In the genomic region with DNA sequence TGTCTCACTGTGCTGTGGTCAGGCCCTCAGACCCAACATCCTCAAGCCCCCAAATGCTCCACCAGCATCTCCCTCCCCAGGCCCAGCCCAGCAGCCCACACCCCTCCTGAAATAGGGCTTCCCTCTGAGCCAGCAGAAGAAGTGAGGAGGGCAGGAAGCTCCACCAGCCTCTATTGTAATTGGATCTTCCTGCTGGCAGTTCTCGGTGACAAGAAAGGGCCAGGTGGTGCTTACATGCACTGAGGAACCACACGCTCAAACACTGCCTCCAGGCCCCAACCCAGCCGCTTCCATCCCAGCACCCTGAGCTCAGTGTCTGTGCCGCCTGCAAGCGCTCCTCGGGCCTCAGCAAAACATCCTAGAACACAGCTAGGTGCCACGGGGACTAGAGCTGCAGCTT, we compare ENCODE assay signal across 16 cellular contexts.
DNase-seq lines count a peak whose midpoint lies in the region; ATAC-seq and TF ChIP-seq lines count a peak whose summit lies in the region.
"Had no signal": no experiment of that assay in that cellular context is flagged by ENCODE, and none has a peak within 500 bp of the region (broad histone marks: within the 10 kb centered on the region; RNA-seq: fewer than 3 reads in every experiment).

No MANE protein-coding gene starts in this region.

- peaks cover 6% of the 10 kb centered on the region for H3K4me1 Mint-ChIP-seq in neural crest cell

- no peak overlapping the region for H3K4me3 Mint-ChIP-seq in neural crest cell

- DNase-seq in DMS 273 (lab: John Stamatoyannopoulos, UW; ENCODE audit: unreplicated experiment), result peak; percentile 20
- no peak for DNase-seq in DMS 273 treated with DMSO at 0.1 percent for 48 hours (lab: John Stamatoyannopoulos, UW)
- DNase-seq in COLO668 (lab: John Stamatoyannopoulos, UW; ENCODE audit: unreplicated experiment), result peak; percentile 60
- DNase-seq in NCI-H82 (lab: John Stamatoyannopoulos, UW), result peak; percentile 77
- DNase-seq in neural crest cell (ENCODE audit: low read depth, low spot score), result no peak
- DNase-seq in NCI-H226, result no peak
- DNase-seq in globus pallidus (ENCODE audit: low spot score), result no peak
- DNase-seq: COR-L47; DMS79; NCI-H1436 treated with DMSO at 0.1 percent for 48 hours; NCI-H510A; NK-92 treated with Interleukin-12 subunit alpha and Interleukin-12 subunit beta, amount 100 ng/mL, for 24 hours; OCI-M1; RPMI8226 had no signal

- no peaks in the 10 kb centered on the region for H3K9me3 Mint-ChIP-seq in neural crest cell

- H3K27ac Mint-ChIP-seq in neural crest cell (ENCODE audit: unreplicated experiment), result peak overlapping the region; percentile 43

- no peak for ATAC-seq in HG02798 (IDR thresholded peaks at IDR 0.05; ENCODE audit: poor library complexity, unreplicated experiment)
- ATAC-seq: K562 had no signal

- H3K36me3 Mint-ChIP-seq in neural crest cell (ENCODE audit: low read depth), result no peaks in the 10 kb centered on the region

- TF ChIP-seq CTCF in neural crest cell (conservative IDR thresholded peaks at IDR 0.05), result no peak

- H3K27me3 Mint-ChIP-seq in neural crest cell (ENCODE audit: low read depth), result no peaks in the 10 kb centered on the region

Comparison
In these comparisons a context has a peak if more than half of its experiments do, and no peak if none do; other contexts are left out.
1. DNase-seq: peak in DMS 273 (single experiment), COLO668 (single experiment) and NCI-H82 (single experiment); none in DMS 273 treated with DMSO at 0.1 percent for 48 hours (single experiment), neural crest cell (single experiment), NCI-H226 (single experiment) and globus pallidus (single experiment).